Comparison of ENCODE assay signal across 8 cellular contexts in the genomic region with DNA sequence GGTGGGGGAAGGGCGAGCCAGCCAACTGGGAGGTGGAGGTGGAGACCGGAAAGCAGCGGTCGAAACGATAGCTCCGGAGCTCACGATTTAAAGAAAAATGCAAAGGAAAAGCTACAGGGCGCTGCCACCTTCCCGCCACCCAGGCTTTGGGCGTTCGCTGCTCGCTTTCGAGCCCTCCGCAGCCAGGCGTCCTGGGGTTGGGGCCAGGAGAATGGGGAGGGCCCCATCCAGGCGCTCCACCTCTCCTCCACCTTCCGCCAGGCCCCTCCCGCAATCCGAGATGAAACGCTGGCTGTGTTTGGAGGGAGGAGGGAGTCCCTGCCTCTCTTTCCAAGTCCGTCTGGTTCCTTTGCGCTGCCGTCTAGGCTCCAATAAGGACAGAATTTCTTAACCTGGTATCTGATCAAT. TPM values are rescaled to one million over a fixed set of nuclear protein-coding genes. Genes with fewer than 3 reads are reported as not detected.
DNase-seq lines count a peak whose midpoint lies in the region; ATAC-seq and TF ChIP-seq lines count a peak whose summit lies in the region.

No MANE protein-coding gene starts in this region.

- no peak for TF ChIP-seq POLR2A in esophagus muscularis mucosa (IDR thresholded peaks at IDR 0.05; ENCODE audit: low read depth)

- H3K36me3 ChIP-seq in BLaER1 treated with 17β-estradiol and CSF1 and Interleukin-3, amounts not matched to agents 10 nM and 100 nM = no peaks in the 10 kb centered on the region
- no peaks in the 10 kb centered on the region for H3K36me3 ChIP-seq in esophagus muscularis mucosa

- no peaks in the 10 kb centered on the region; a peak in 1 of 22 replicates for H3K9me3 ChIP-seq in BLaER1 treated with 17β-estradiol and CSF1 and Interleukin-3, amounts not matched to agents 10 nM and 100 nM (replicated peaks in 1 of 11)
- no peaks in the 10 kb centered on the region for H3K9me3 ChIP-seq in esophagus muscularis mucosa

- H3K4me1 Mint-ChIP-seq in T-helper 2 cell treated with Interferon-gamma antibody and Interleukin-4, amounts not matched to agents 5 μg/mL and 100 μg/mL, for 36 hours (ENCODE audit: low read depth) = peaks cover 33% of the 10 kb centered on the region
- H3K4me1 Mint-ChIP-seq in naive B cell = peaks cover 25 to 37% (median 32%) of the 10 kb centered on the region in 3 donors

- H3K4me1 ChIP-seq in BLaER1 treated with 17β-estradiol and CSF1 and Interleukin-3, amounts not matched to agents 10 nM and 100 nM = peaks cover 21 to 39% (median 27%) of the 10 kb centered on the region in 10 experiments
- peaks cover 27 to 46% (median 39%) of the 10 kb centered on the region in 4 donors for H3K4me1 ChIP-seq in esophagus muscularis mucosa

- H3K27me3 ChIP-seq in BLaER1 treated with 17β-estradiol and CSF1 and Interleukin-3, amounts not matched to agents 10 nM and 100 nM = peaks cover 32 to 43% (median 34%) of the 10 kb centered on the region in 11 experiments
- peaks cover 0 to 3% (median 0%) of the 10 kb centered on the region in 4 donors for H3K27me3 ChIP-seq in esophagus muscularis mucosa

- no peak for TF ChIP-seq CTCF in esophagus muscularis mucosa (IDR thresholded peaks at IDR 0.05)

- ATAC-seq in GM19324 (IDR thresholded peaks at IDR 0.05; ENCODE audit: low FRiP score, unreplicated experiment) = peak; percentile 0
- peak; percentile 3 to 5 for ATAC-seq in naive B cell (ENCODE audit: low read depth in 2 of 2)
- no peak for ATAC-seq in GM21360 (IDR thresholded peaks at IDR 0.05; ENCODE audit: unreplicated experiment)
- no peak for ATAC-seq in HG02763 (IDR thresholded peaks at IDR 0.05; ENCODE audit: unreplicated experiment)

- H3K9ac ChIP-seq in BLaER1 treated with 17β-estradiol and CSF1 and Interleukin-3, amounts not matched to agents 10 nM and 100 nM = peak overlapping the region; percentile 44 to 76 (median 64); a peak in 20 of 22 replicates

- H3K27me3 Mint-ChIP-seq in T-helper 2 cell treated with Interferon-gamma antibody and Interleukin-4, amounts not matched to agents 5 μg/mL and 100 μg/mL, for 36 hours (ENCODE audit: low read depth) = peaks cover 40% of the 10 kb centered on the region
- H3K27me3 Mint-ChIP-seq in naive B cell = peaks cover 52 to 70% (median 65%) of the 10 kb centered on the region in 3 donors

- peaks cover 0 to 42% (median 21%) of the 10 kb centered on the region in 11 experiments; a peak in 19 of 22 replicates for H4K20me1 ChIP-seq in BLaER1 treated with 17β-estradiol and CSF1 and Interleukin-3, amounts not matched to agents 10 nM and 100 nM

- intact Hi-C loops in esophagus muscularis mucosa (cut with DNase I) = loop anchor here (2.0 to 5.0 kb wide), 2 partner anchors 306 to 361 kb away; partner anchors contain the start of gene CAPRIN1

- H3K27ac Mint-ChIP-seq in T-helper 2 cell treated with Interferon-gamma antibody and Interleukin-4, amounts not matched to agents 5 μg/mL and 100 μg/mL, for 36 hours = peak overlapping the region; percentile 81
- H3K27ac Mint-ChIP-seq in naive B cell = peak overlapping the region; percentile 39 to 97 (median 90)

- no peak for TF ChIP-seq EP300 in esophagus muscularis mucosa (IDR thresholded peaks at IDR 0.05)

- 0% methylated on average over 10 of the region's 23 CpGs for WGBS in esophagus muscularis mucosa

- peak overlapping the region in 7 of 11 experiments; percentile 5 to 64 (median 47); a peak in 10 of 22 replicates for H3K27ac ChIP-seq in BLaER1 treated with 17β-estradiol and CSF1 and Interleukin-3, amounts not matched to agents 10 nM and 100 nM
- H3K27ac ChIP-seq in esophagus muscularis mucosa (replicated peaks in 1 of 4) = peak overlapping the region; percentile 76 to 88 (median 86)

- DNase-seq in M059J (ENCODE audit: low read depth) (peak; percentile 81), esophagus muscularis mucosa (ENCODE audit: extremely low spot score) (peak; percentile 92), naive B cell (no peak)
- no peak for DNase-seq in T-helper 2 cell treated with Interferon-gamma antibody and Interleukin-4, amounts not matched to agents 5 μg/mL and 100 μg/mL, for 36 hours (ENCODE audit: low spot score)

- H3K9me3 Mint-ChIP-seq in T-helper 2 cell treated with Interferon-gamma antibody and Interleukin-4, amounts not matched to agents 5 μg/mL and 100 μg/mL, for 36 hours = no peaks in the 10 kb centered on the region
- H3K9me3 Mint-ChIP-seq in naive B cell = no peaks in the 10 kb centered on the region

- H3K4me3 Mint-ChIP-seq in T-helper 2 cell treated with Interferon-gamma antibody and Interleukin-4, amounts not matched to agents 5 μg/mL and 100 μg/mL, for 36 hours = peak overlapping the region; percentile 85
- H3K4me3 Mint-ChIP-seq in naive B cell = peak overlapping the region; percentile 87 to 96 (median 90)

- peak overlapping the region; percentile 90 to 100 (median 98) for H3K4me2 ChIP-seq in BLaER1 treated with 17β-estradiol and CSF1 and Interleukin-3, amounts not matched to agents 10 nM and 100 nM

- peaks cover 4% of the 10 kb centered on the region for H3K36me3 Mint-ChIP-seq in T-helper 2 cell treated with Interferon-gamma antibody and Interleukin-4, amounts not matched to agents 5 μg/mL and 100 μg/mL, for 36 hours (ENCODE audit: low read depth)
- H3K36me3 Mint-ChIP-seq in naive B cell = peaks cover 0 to under 1% of the 10 kb centered on the region in 2 donors

- peak overlapping the region; percentile 59 to 73 (median 63) for H3K4me3 ChIP-seq in BLaER1 treated with 17β-estradiol and CSF1 and Interleukin-3, amounts not matched to agents 10 nM and 100 nM
- peak overlapping the region; percentile 64 to 79 (median 68) for H3K4me3 ChIP-seq in esophagus muscularis mucosa

RNA-seq across cellular contexts. Expression of gene ABTB2, which starts 0.5 kb away (rescaled TPM):
- total RNA-seq in M059J (2014; rRNA removed; shearing (Covaris generic)) = 1.8 and 3.2 TPM in 2 replicates
- total RNA-seq in esophagus muscularis mucosa = 1 to 10 TPM; 5.0 to 8.0 (median 7.2) TPM
- under 1 TPM in 3 of 6 donors, not detected in 3; 0.05 to 0.34 (median 0.27) TPM for polyA plus RNA-seq in naive B cell (ENCODE audit: low read depth in 6 of 6)

Comparison
In these comparisons a context has a peak if more than half of its experiments do, and no peak if none do; other contexts are left out.
1. ATAC-seq: peak in GM19324 (single experiment) and naive B cell (2 of 2); none in GM21360 (single experiment) and HG02763 (single experiment).
2. DNase-seq: peak in M059J (single experiment) and esophagus muscularis mucosa (single experiment); none in T-helper 2 cell treated with Interferon-gamma antibody and Interleukin-4, amounts not matched to agents 5 μg/mL and 100 μg/mL, for 36 hours (single experiment) and naive B cell (single experiment).